23 cellular contexts compared by ENCODE assay signal in the genomic region with DNA sequence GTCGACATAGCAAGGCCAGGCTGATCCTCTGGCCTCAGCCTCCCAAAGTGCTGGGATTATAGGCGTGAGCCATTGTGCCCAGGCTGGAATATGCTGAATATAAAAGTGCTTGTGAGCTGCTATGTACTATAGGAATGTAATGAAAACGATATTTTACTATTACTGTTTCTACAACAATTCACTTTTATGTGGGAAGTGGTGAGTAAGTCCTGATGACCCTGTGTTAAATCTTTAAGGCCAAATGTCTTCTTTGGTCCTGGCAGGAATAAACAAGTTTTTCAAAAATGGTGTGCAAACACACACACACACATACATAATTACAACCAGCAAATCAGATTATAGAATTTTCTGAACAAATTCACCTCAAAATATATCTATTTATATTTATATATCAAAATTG. TPM values are rescaled to one million over a fixed set of nuclear protein-coding genes. Genes with fewer than 3 reads are reported as not detected.
A peak's percentile ranks its signal among the peaks of the same experiment; 100 is the strongest.
DNase-seq lines count a peak whose midpoint lies in the region; ATAC-seq, FAIRE-seq and TF ChIP-seq lines count a peak whose summit lies in the region.
"Had no signal": no experiment of that assay in that cellular context is flagged by ENCODE, and none has a peak within 500 bp of the region (broad histone marks: within the 10 kb centered on the region; RNA-seq: fewer than 3 reads in every experiment).

No MANE protein-coding gene starts in this region.

- H3K9ac ChIP-seq in endothelial cell of umbilical vein (replicated peaks; ENCODE audit: extremely low read depth, insufficient read depth, low read length) = no peak overlapping the region
- H3K9ac ChIP-seq: neural progenitor cell had no signal

- H3K4me3 Mint-ChIP-seq in T-helper 17 cell = no peak overlapping the region
- H3K4me3 Mint-ChIP-seq: central memory CD8-positive, alpha-beta T cell; neural progenitor cell had no signal

- no peak overlapping the region for H3K4me2 ChIP-seq in endothelial cell of umbilical vein (ENCODE audit: insufficient read depth, low read length)
- H3K4me2 ChIP-seq: neural progenitor cell had no signal

- peak overlapping the region; percentile 48 for H3K27ac ChIP-seq in RWPE1
- peak overlapping the region; percentile 72 for H3K27ac ChIP-seq in endothelial cell of umbilical vein (ENCODE audit: insufficient read depth, low read depth, low read length)
- H3K27ac ChIP-seq in sigmoid colon = peak overlapping the region in 3 of 4 donors; percentile 58 to 81 (median 73)

- TF ChIP-seq POLR2A in endothelial cell of umbilical vein (IDR thresholded peaks at IDR 0.05; ENCODE audit: low read depth, low read length) (no peak), sigmoid colon (IDR thresholded peaks at IDR 0.05) (no peak)

- POLR2A ChIA-PET in RWPE1 (lab: Yijun Ruan, JAX; ENCODE audit: low non-redundant PET) (no interaction called here), endothelial cell of umbilical vein (lab: Charles Lee) (no interaction called here), GM10248 (lab: Yijun Ruan, JAX) (no interaction called here)

- H2AFZ ChIP-seq in endothelial cell of umbilical vein (ENCODE audit: low read depth, low read length) = no peak overlapping the region
- H2AFZ ChIP-seq: neural progenitor cell had no signal

- no peak for TF ChIP-seq EP300 in sigmoid colon (IDR thresholded peaks at IDR 0.05)

- intact Hi-C loops in endothelial cell of umbilical vein (cut with micrococcal nuclease) (loop anchor here (5.0 kb wide), 1 partner anchor 93 kb away; the partner anchor contains the start of gene UGDH), sigmoid colon (cut with DNase I) (no loop called here)

- H3K4me1 ChIP-seq in endothelial cell of umbilical vein (ENCODE audit: control insufficient read depth, extremely low read depth, insufficient read depth, low read length) (peaks cover 44% of the 10 kb centered on the region), sigmoid colon (peaks cover 0 to 42% (median 29%) of the 10 kb centered on the region in 4 donors)
- H3K4me1 ChIP-seq: neural progenitor cell had no signal

- no peaks in the 10 kb centered on the region for H3K27me3 ChIP-seq in endothelial cell of umbilical vein (ENCODE audit: control insufficient read depth in 2 of 2, insufficient read depth in 2 of 2, low read length in 2 of 2)
- H3K27me3 ChIP-seq in sigmoid colon = no peaks in the 10 kb centered on the region
- H3K27me3 ChIP-seq: neural progenitor cell, SJCRH30, uterus had no signal

- H3K4me1 Mint-ChIP-seq in T-helper 17 cell = peaks cover 7% of the 10 kb centered on the region
- H3K4me1 Mint-ChIP-seq: central memory CD8-positive, alpha-beta T cell had no signal

- no peaks in the 10 kb centered on the region for H3K9me3 ChIP-seq in endothelial cell of umbilical vein (replicated peaks; ENCODE audit: control insufficient read depth, insufficient read depth, low read length)
- H3K9me3 ChIP-seq in sigmoid colon = no peaks in the 10 kb centered on the region
- H3K9me3 ChIP-seq in T-helper 17 cell (ENCODE audit: control insufficient read depth, low read length, poor library complexity, severe bottlenecking) = no peaks in the 10 kb centered on the region
- H3K9me3 ChIP-seq: Caco-2, HAP-1, SJCRH30, uterus had no signal

- H3K9me1 ChIP-seq in endothelial cell of umbilical vein (replicated peaks; ENCODE audit: control insufficient read depth, extremely low read depth, insufficient read depth, low read length) = no peaks in the 10 kb centered on the region

- no peaks in the 10 kb centered on the region for H3K36me3 ChIP-seq in endothelial cell of umbilical vein (ENCODE audit: control insufficient read depth in 2 of 2, extremely low read depth in 1 of 2, insufficient read depth in 2 of 2, low read length in 2 of 2)
- no peaks in the 10 kb centered on the region for H3K36me3 ChIP-seq in sigmoid colon
- H3K36me3 ChIP-seq: HAP-1, neural progenitor cell, SJCRH30, uterus had no signal

- DNase-seq in EH (ENCODE audit: low read depth) (peak; percentile 41), RWPE1 (ENCODE audit: low spot score) (no peak), endothelial cell of umbilical vein (ENCODE audit: low read depth, low spot score) (peak; percentile 45), sigmoid colon (no peak), T-helper 17 cell (no peak), GM10248 (ENCODE audit: extremely low spot score) (no peak), AG08396 (ENCODE audit: low spot score) (no peak)
- DNase-seq: activated CD4-positive, alpha-beta T cell treated with anti-CD3 and anti-CD28 coated beads for 4 hours; activated gamma-delta T cell; amniotic stem cell; Caco-2; effector memory CD4-positive, alpha-beta T cell; midbrain; NCI-H1417; NCI-H526 treated with DMSO at 0.1 percent for 48 hours; SJCRH30; stimulated activated naive CD8-positive, alpha-beta T cell treated with anti-CD3 and anti-CD28 coated beads, Interleukin-15, Interleukin-2, amounts not matched to agents 100 U/mL and 50 U/mL, for 24 hours; T1000; uterus had no signal

- CTCF ChIA-PET in RWPE1 (lab: Yijun Ruan, JAX) = interaction anchor here (0.6 kb wide), 2 partner anchors 19 to 42 kb away, joined by 4 to 5 read pairs; no protein-coding TSS in a partner anchor
- CTCF ChIA-PET in endothelial cell of umbilical vein (lab: Charles Lee) = interaction anchor here (0.6 to 1.3 kb wide), 3 partner anchors 18 to 151 kb away, joined by 3 read pairs; partner anchors contain the start of gene SMIM14
- CTCF ChIA-PET in GM10248 (lab: Yijun Ruan, JAX) = interaction anchor here (0.6 to 0.8 kb wide), 2 partner anchors 9 to 39 kb away, joined by 3 read pairs; no protein-coding TSS in a partner anchor

- 85 to 89% methylated on average over 3 of the region's 3 CpGs for WGBS in sigmoid colon, 2 donors

- TF ChIP-seq CTCF in RWPE1 (conservative IDR thresholded peaks at IDR 0.05; ENCODE audit: low read depth) = no peak
- TF ChIP-seq CTCF in endothelial cell of umbilical vein (IDR thresholded peaks at IDR 0.05; ENCODE audit: extremely low read depth in 1 of 2, insufficient read depth in 1 of 2, low read depth in 1 of 2, low read length in 2 of 2) = no peak
- TF ChIP-seq CTCF in sigmoid colon (IDR thresholded peaks at IDR 0.05) = no peak
- TF ChIP-seq CTCF in GM10248 (IDR thresholded peaks at IDR 0.05; ENCODE audit: control extremely low read depth, extremely low read depth, low read depth, missing control alignments) = no peak

- no peak for ATAC-seq in T-helper 17 cell
- no peak for ATAC-seq in HG03045 (IDR thresholded peaks at IDR 0.05; ENCODE audit: unreplicated experiment)
- ATAC-seq: stimulated activated naive CD8-positive, alpha-beta T cell treated with anti-CD3 and anti-CD28 coated beads, Interleukin-15, Interleukin-2, amounts not matched to agents 100 U/mL and 50 U/mL, for 24 hours had no signal

- no peak overlapping the region for H3K27ac Mint-ChIP-seq in T-helper 17 cell
- H3K27ac Mint-ChIP-seq: neural progenitor cell had no signal

- H3K4me3 ChIP-seq in endothelial cell of umbilical vein (replicated peaks in 1 of 3; ENCODE audit: insufficient read depth in 1 of 3, low read depth in 1 of 3, low read length in 3 of 3) = no peak overlapping the region
- H3K4me3 ChIP-seq in sigmoid colon = no peak overlapping the region
- H3K4me3 ChIP-seq: HAP-1, neural progenitor cell, uterus had no signal

- H3K36me3 Mint-ChIP-seq in T-helper 17 cell (ENCODE audit: low read depth) = peaks cover 2% of the 10 kb centered on the region
- H3K36me3 Mint-ChIP-seq: neural progenitor cell had no signal

- FAIRE-seq in endothelial cell of umbilical vein (lab: Jason Lieb, UNC) = no peak

- dilution Hi-C loops in endothelial cell of umbilical vein (cut with MboI; ENCODE audit: extremely low pct_ligation_motif_present, low sequenced_read_pairs) = no loop called here

- no TSS peak for BruUV-seq in endothelial cell of umbilical vein (replicated peaks; lab: Mats Ljungman, UMichigan)

- no peaks in the 10 kb centered on the region for H4K20me1 ChIP-seq in endothelial cell of umbilical vein (replicated peaks; ENCODE audit: control insufficient read depth, extremely low read depth, insufficient read depth, low read length)

- H3K27me3 Mint-ChIP-seq in T-helper 17 cell = no peaks in the 10 kb centered on the region
- H3K27me3 Mint-ChIP-seq: central memory CD8-positive, alpha-beta T cell had no signal

- peaks cover 1% of the 10 kb centered on the region for H3K79me2 ChIP-seq in endothelial cell of umbilical vein (ENCODE audit: control insufficient read depth, insufficient read depth, low read length)

TF ChIP-seq in endothelial cell of umbilical vein, 7 proteins besides CTCF, POLR2A, EP300 and RAD21:
- TF ChIP-seq, protein P1, sequence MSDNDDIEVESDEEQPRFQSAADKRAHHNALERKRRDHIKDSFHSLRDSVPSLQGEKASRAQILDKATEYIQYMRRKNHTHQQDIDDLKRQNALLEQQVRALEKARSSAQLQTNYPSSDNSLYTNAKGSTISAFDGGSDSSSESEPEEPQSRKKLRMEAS (IDR thresholded peaks at IDR 0.05; ENCODE audit: insufficient read depth, insufficient read length) = no peak
- TF ChIP-seq JUN (IDR thresholded peaks at IDR 0.05; ENCODE audit: borderline replicate concordance, insufficient read depth, insufficient read length, low read depth) (no peak), EZH2 (IDR thresholded peaks at IDR 0.05; ENCODE audit: borderline replicate concordance, low read depth, low read length, severe bottlenecking) (no peak), GATA2 (IDR thresholded peaks at IDR 0.05; ENCODE audit: insufficient read depth, insufficient read length, low read depth, low read length) (no peak), FOS (IDR thresholded peaks at IDR 0.05; ENCODE audit: borderline replicate concordance, insufficient read depth, low read length) (no peak), MYC (IDR thresholded peaks at IDR 0.05; ENCODE audit: low read depth, low read length) (no peak), POLR2AphosphoS5 (IDR thresholded peaks at IDR 0.05; ENCODE audit: insufficient read depth, low read depth, low read length) (no peak)

RNA-seq across cellular contexts. Expression of gene SMIM14, which starts 18.1 kb away (rescaled TPM):
- 15.1 and 15.4 TPM in 2 replicates for total RNA-seq in endothelial cell of umbilical vein
- 9.6 and 12.3 TPM in 2 replicates for polyA plus RNA-seq in endothelial cell of umbilical vein
- 10.3 and 14.8 TPM in 2 replicates for polyA plus RNA-seq in endothelial cell of umbilical vein (2011; cell fraction: cytosol; rRNA removed)
- 4.0 and 6.5 TPM in 2 replicates for polyA plus RNA-seq in endothelial cell of umbilical vein (2011; cell fraction: nucleus; rRNA removed)
- 12.7 and 17.8 TPM in 2 replicates for polyA plus RNA-seq in endothelial cell of umbilical vein (2012)
- 25.4 and 27.0 TPM in 2 replicates for polyA minus RNA-seq in endothelial cell of umbilical vein
- 10.2 TPM for polyA minus RNA-seq in endothelial cell of umbilical vein (2011; cell fraction: cytosol; rRNA and poly(A)+ RNA removed)
- polyA minus RNA-seq in endothelial cell of umbilical vein (2011; cell fraction: nucleus; rRNA and poly(A)+ RNA removed) = 3.6 and 4.3 TPM in 2 replicates
- total RNA-seq in sigmoid colon = 10 to 100 TPM; 16.6 to 33.9 (median 27.8) TPM
- polyA plus RNA-seq in sigmoid colon = 100 to 1,000 TPM in 2 of 3 donors, 10 to 100 TPM in 1; 43.5 to 341 (median 174) TPM
- 1 to 10 TPM; 8.3 to 9.3 TPM for total RNA-seq in T-helper 17 cell

Comparison
In these comparisons a context has a peak if more than half of its experiments do, and no peak if none do; other contexts are left out.
1. DNase-seq: peak in EH (single experiment) and endothelial cell of umbilical vein (single experiment); none in RWPE1 (single experiment), sigmoid colon (single experiment), T-helper 17 cell (0 of 3), GM10248 (single experiment) and AG08396 (single experiment).
2. Peak in every context shown above with its lines, with median percentiles within 50 percentile points of each other: H3K27ac ChIP-seq.